ENCODE assay signal across 8 cellular contexts in genomic region chr1:93179886-93180722, GRCh38. TPM values are rescaled to one million over a fixed set of nuclear protein-coding genes. Genes with fewer than 3 reads are reported as not detected.
A peak's percentile ranks its signal among the peaks of the same experiment; 100 is the strongest.
DNase-seq lines count a peak whose midpoint lies in the region; ATAC-seq and TF ChIP-seq lines count a peak whose summit lies in the region.

Gene TMED5, minus strand, starts transcription at chr1:93180413. Its CDS starts 171 bp downstream, at chr1:93180242.

- DNase-seq in NCI-H1417 (lab: John Stamatoyannopoulos, UW), result peak; percentile 98 to 99 (median 98)
- DNase-seq in SW 1271 (lab: John Stamatoyannopoulos, UW), result peak; percentile 82 to 92
- DNase-seq in activated naive CD8-positive, alpha-beta T cell treated with anti-CD3 and anti-CD28 coated beads, Interleukin-2, amount 50 U/mL, for 16 hours (ENCODE audit: low read depth, low spot score), result peak; percentile 84
- DNase-seq in Right ventricle myocardium inferior (ENCODE audit: missing footprints), result peak; percentile 98
- peak; percentile 97 to 98 (median 98) for DNase-seq in ovary
- DNase-seq in thyroid gland, result peak; percentile 98

- intact Hi-C loops in Right ventricle myocardium inferior (cut with DNase I) (loop anchor here (1.0 kb wide), 1 partner anchor 101 kb away; the partner anchor contains the start of gene MTF2), ovary (cut with DNase I) (loop anchor here in 1 of 4 donors (2.0 kb wide), 1 partner anchor 101 kb away; the partner anchor contains the start of gene MTF2), thyroid gland (cut with DNase I) (no loop called here)

- WGBS in ovary, 3 donors, result 0 to 1% (median 0%) methylated on average over 66 to 78 of the region's 78 CpGs
- 0% methylated on average over 35 to 46 of the region's 78 CpGs for WGBS in thyroid gland, 2 donors

- ATAC-seq in HG02763 (IDR thresholded peaks at IDR 0.05; ENCODE audit: unreplicated experiment) (peak; percentile 86), Right ventricle myocardium inferior (peak; percentile 99)

- H3K4me1 ChIP-seq in ovary (ENCODE audit: insufficient read depth) (peaks cover 5% of the 10 kb centered on the region), thyroid gland (peaks cover 14 to 15% of the 10 kb centered on the region in 2 donors)

- no peaks in the 10 kb centered on the region for H3K27me3 ChIP-seq in ovary
- H3K27me3 ChIP-seq in thyroid gland, result no peaks in the 10 kb centered on the region

- no peaks in the 10 kb centered on the region for H3K36me3 ChIP-seq in ovary
- H3K36me3 ChIP-seq in thyroid gland, result no peaks in the 10 kb centered on the region

- TF ChIP-seq EP300 in ovary (IDR thresholded peaks at IDR 0.05), result no peak

- 0 out of 2 replicates have a peak, but pooled peaks have one; percentile 9 for TF ChIP-seq CTCF in GM12874 (IDR thresholded peaks at IDR 0.05; ENCODE audit: insufficient read depth, low read depth, low read length)
- TF ChIP-seq CTCF in ovary (IDR thresholded peaks at IDR 0.05), result peak in 2 of 3 donors; percentile 49 to 60
- TF ChIP-seq CTCF in thyroid gland (IDR thresholded peaks at IDR 0.05), result peak in 2 of 6 experiments; percentile 48 to 59

- H3K4me3 ChIP-seq in ovary, result peak within 1 kb of the TSS; percentile 91
- H3K4me3 ChIP-seq in thyroid gland (replicated peaks in 1 of 3), result peak within 1 kb of the TSS; percentile 27 to 93 (median 89)

- H3K9me3 ChIP-seq in ovary (no peaks in the 10 kb centered on the region), thyroid gland (no peaks in the 10 kb centered on the region)

- H3K27ac ChIP-seq in ovary (peak within 1 kb of the TSS; percentile 82 to 100), thyroid gland (peak within 1 kb of the TSS; percentile 92 to 100 (median 99))

- TF ChIP-seq POLR2A in ovary (IDR thresholded peaks at IDR 0.05), result peak; percentile 96
- TF ChIP-seq POLR2A in thyroid gland (IDR thresholded peaks at IDR 0.05), result peak; percentile 67 to 97

RNA-seq across cellular contexts. Expression of gene TMED5, which starts in this region (rescaled TPM):
- total RNA-seq in Right ventricle myocardium inferior (59.9 TPM), ovary (10 to 100 TPM; 27.7 to 51.0 (median 37.1) TPM), thyroid gland (100 to 1,000 TPM in 1 of 4 donors, 10 to 100 TPM in 3; 96.6 to 100 (median 96.9) TPM)
- 10 to 100 TPM; 15.2 to 37.4 TPM for polyA plus RNA-seq in ovary

Comparison
In these comparisons a context has a peak if more than half of its experiments do, and no peak if none do; other contexts are left out.
1. Peak in every context shown above with its lines: DNase-seq, ATAC-seq, H3K4me3 ChIP-seq and H3K27ac ChIP-seq.